ENCODE assay signal across 1 cellular context in genomic region chr14:45134051-45134958, GRCh38.
TF ChIP-seq lines count a peak whose summit lies in the region.

TSS of gene FKBP3 (minus strand) at chr14:45134481. CDS start at chr14:45134456, 25 bp downstream.

TF ChIP-seq in K562, 482 proteins besides CTCF, POLR2A, EP300 and RAD21 (continued from another document and continues in another):
- no peak for TF ChIP-seq ZNF707 (CRISPR knock-in tag; conservative IDR thresholded peaks at IDR 0.05)
- no peak for TF ChIP-seq SAFB (IDR thresholded peaks at IDR 0.05; ENCODE audit: borderline replicate concordance, low read depth, low read length)
- TF ChIP-seq, protein P1, sequence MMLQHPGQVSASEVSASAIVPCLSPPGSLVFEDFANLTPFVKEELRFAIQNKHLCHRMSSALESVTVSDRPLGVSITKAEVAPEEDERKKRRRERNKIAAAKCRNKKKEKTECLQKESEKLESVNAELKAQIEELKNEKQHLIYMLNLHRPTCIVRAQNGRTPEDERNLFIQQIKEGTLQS (IDR thresholded peaks at IDR 0.05), result 0 out of 2 replicates have a peak, but pooled peaks have one; percentile 17
- TF ChIP-seq, protein P1 (CRISPR knock-in tag; conservative IDR thresholded peaks at IDR 0.05), result no peak
- TF ChIP-seq ZNF449 (CRISPR knock-in tag; IDR thresholded peaks at IDR 0.05), result no peak
- TF ChIP-seq, protein P2, sequence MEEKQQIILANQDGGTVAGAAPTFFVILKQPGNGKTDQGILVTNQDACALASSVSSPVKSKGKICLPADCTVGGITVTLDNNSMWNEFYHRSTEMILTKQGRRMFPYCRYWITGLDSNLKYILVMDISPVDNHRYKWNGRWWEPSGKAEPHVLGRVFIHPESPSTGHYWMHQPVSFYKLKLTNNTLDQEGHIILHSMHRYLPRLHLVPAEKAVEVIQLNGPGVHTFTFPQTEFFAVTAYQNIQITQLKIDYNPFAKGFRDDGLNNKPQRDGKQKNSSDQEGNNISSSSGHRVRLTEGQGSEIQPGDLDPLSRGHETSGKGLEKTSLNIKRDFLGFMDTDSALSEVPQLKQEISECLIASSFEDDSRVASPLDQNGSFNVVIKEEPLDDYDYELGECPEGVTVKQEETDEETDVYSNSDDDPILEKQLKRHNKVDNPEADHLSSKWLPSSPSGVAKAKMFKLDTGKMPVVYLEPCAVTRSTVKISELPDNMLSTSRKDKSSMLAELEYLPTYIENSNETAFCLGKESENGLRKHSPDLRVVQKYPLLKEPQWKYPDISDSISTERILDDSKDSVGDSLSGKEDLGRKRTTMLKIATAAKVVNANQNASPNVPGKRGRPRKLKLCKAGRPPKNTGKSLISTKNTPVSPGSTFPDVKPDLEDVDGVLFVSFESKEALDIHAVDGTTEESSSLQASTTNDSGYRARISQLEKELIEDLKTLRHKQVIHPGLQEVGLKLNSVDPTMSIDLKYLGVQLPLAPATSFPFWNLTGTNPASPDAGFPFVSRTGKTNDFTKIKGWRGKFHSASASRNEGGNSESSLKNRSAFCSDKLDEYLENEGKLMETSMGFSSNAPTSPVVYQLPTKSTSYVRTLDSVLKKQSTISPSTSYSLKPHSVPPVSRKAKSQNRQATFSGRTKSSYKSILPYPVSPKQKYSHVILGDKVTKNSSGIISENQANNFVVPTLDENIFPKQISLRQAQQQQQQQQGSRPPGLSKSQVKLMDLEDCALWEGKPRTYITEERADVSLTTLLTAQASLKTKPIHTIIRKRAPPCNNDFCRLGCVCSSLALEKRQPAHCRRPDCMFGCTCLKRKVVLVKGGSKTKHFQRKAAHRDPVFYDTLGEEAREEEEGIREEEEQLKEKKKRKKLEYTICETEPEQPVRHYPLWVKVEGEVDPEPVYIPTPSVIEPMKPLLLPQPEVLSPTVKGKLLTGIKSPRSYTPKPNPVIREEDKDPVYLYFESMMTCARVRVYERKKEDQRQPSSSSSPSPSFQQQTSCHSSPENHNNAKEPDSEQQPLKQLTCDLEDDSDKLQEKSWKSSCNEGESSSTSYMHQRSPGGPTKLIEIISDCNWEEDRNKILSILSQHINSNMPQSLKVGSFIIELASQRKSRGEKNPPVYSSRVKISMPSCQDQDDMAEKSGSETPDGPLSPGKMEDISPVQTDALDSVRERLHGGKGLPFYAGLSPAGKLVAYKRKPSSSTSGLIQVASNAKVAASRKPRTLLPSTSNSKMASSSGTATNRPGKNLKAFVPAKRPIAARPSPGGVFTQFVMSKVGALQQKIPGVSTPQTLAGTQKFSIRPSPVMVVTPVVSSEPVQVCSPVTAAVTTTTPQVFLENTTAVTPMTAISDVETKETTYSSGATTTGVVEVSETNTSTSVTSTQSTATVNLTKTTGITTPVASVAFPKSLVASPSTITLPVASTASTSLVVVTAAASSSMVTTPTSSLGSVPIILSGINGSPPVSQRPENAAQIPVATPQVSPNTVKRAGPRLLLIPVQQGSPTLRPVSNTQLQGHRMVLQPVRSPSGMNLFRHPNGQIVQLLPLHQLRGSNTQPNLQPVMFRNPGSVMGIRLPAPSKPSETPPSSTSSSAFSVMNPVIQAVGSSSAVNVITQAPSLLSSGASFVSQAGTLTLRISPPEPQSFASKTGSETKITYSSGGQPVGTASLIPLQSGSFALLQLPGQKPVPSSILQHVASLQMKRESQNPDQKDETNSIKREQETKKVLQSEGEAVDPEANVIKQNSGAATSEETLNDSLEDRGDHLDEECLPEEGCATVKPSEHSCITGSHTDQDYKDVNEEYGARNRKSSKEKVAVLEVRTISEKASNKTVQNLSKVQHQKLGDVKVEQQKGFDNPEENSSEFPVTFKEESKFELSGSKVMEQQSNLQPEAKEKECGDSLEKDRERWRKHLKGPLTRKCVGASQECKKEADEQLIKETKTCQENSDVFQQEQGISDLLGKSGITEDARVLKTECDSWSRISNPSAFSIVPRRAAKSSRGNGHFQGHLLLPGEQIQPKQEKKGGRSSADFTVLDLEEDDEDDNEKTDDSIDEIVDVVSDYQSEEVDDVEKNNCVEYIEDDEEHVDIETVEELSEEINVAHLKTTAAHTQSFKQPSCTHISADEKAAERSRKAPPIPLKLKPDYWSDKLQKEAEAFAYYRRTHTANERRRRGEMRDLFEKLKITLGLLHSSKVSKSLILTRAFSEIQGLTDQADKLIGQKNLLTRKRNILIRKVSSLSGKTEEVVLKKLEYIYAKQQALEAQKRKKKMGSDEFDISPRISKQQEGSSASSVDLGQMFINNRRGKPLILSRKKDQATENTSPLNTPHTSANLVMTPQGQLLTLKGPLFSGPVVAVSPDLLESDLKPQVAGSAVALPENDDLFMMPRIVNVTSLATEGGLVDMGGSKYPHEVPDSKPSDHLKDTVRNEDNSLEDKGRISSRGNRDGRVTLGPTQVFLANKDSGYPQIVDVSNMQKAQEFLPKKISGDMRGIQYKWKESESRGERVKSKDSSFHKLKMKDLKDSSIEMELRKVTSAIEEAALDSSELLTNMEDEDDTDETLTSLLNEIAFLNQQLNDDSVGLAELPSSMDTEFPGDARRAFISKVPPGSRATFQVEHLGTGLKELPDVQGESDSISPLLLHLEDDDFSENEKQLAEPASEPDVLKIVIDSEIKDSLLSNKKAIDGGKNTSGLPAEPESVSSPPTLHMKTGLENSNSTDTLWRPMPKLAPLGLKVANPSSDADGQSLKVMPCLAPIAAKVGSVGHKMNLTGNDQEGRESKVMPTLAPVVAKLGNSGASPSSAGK (IDR thresholded peaks at IDR 0.05), result no peak; the same call in 1 of the 2 replicates
- TF ChIP-seq, protein P3, sequence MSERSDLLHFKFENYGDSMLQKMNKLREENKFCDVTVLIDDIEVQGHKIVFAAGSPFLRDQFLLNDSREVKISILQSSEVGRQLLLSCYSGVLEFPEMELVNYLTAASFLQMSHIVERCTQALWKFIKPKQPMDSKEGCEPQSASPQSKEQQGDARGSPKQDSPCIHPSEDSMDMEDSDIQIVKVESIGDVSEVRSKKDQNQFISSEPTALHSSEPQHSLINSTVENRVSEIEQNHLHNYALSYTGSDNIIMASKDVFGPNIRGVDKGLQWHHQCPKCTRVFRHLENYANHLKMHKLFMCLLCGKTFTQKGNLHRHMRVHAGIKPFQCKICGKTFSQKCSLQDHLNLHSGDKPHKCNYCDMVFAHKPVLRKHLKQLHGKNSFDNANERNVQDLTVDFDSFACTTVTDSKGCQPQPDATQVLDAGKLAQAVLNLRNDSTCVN (CRISPR knock-in tag; IDR thresholded peaks at IDR 0.05), result no peak
- 0 out of 2 replicates have a peak, but pooled peaks have one; percentile 44 for TF ChIP-seq HINFP (tag; conservative IDR thresholded peaks at IDR 0.05; ENCODE audit: low read depth)
- no peak for TF ChIP-seq L3MBTL2 (IDR thresholded peaks at IDR 0.05)
- no peak for TF ChIP-seq TAF7 (tag; IDR thresholded peaks at IDR 0.05)
- TF ChIP-seq HDAC1 (IDR thresholded peaks at IDR 0.05), result peak in 1 of 2 experiments; percentile 49; a peak in 2 of 4 replicates
- TF ChIP-seq, protein P4, sequence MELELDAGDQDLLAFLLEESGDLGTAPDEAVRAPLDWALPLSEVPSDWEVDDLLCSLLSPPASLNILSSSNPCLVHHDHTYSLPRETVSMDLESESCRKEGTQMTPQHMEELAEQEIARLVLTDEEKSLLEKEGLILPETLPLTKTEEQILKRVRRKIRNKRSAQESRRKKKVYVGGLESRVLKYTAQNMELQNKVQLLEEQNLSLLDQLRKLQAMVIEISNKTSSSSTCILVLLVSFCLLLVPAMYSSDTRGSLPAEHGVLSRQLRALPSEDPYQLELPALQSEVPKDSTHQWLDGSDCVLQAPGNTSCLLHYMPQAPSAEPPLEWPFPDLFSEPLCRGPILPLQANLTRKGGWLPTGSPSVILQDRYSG (tag; conservative IDR thresholded peaks at IDR 0.05; ENCODE audit: low read depth), result no peak
- no peak for TF ChIP-seq ZNF592 (IDR thresholded peaks at IDR 0.05)
- no peak for TF ChIP-seq PRMT5 (CRISPR knock-in tag; IDR thresholded peaks at IDR 0.05)
- TF ChIP-seq ZNF77 (CRISPR knock-in tag; IDR thresholded peaks at IDR 0.05), result no peak
- no peak for TF ChIP-seq SNAPC5 (CRISPR knock-in tag; IDR thresholded peaks at IDR 0.05)
- no peak for TF ChIP-seq KAT8 (IDR thresholded peaks at IDR 0.05; ENCODE audit: low read depth)
- TF ChIP-seq GTF2A2 (tag; IDR thresholded peaks at IDR 0.05), result 0 out of 2 replicates have a peak, but pooled peaks have one; percentile 44
- TF ChIP-seq PML (IDR thresholded peaks at IDR 0.05; ENCODE audit: low read length), result 0 out of 2 replicates have a peak, but pooled peaks have one; percentile 29
- TF ChIP-seq, protein P5, sequence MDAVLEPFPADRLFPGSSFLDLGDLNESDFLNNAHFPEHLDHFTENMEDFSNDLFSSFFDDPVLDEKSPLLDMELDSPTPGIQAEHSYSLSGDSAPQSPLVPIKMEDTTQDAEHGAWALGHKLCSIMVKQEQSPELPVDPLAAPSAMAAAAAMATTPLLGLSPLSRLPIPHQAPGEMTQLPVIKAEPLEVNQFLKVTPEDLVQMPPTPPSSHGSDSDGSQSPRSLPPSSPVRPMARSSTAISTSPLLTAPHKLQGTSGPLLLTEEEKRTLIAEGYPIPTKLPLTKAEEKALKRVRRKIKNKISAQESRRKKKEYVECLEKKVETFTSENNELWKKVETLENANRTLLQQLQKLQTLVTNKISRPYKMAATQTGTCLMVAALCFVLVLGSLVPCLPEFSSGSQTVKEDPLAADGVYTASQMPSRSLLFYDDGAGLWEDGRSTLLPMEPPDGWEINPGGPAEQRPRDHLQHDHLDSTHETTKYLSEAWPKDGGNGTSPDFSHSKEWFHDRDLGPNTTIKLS (IDR thresholded peaks at IDR 0.05; ENCODE audit: borderline replicate concordance, low read depth), result no peak
- TF ChIP-seq, protein P6, sequence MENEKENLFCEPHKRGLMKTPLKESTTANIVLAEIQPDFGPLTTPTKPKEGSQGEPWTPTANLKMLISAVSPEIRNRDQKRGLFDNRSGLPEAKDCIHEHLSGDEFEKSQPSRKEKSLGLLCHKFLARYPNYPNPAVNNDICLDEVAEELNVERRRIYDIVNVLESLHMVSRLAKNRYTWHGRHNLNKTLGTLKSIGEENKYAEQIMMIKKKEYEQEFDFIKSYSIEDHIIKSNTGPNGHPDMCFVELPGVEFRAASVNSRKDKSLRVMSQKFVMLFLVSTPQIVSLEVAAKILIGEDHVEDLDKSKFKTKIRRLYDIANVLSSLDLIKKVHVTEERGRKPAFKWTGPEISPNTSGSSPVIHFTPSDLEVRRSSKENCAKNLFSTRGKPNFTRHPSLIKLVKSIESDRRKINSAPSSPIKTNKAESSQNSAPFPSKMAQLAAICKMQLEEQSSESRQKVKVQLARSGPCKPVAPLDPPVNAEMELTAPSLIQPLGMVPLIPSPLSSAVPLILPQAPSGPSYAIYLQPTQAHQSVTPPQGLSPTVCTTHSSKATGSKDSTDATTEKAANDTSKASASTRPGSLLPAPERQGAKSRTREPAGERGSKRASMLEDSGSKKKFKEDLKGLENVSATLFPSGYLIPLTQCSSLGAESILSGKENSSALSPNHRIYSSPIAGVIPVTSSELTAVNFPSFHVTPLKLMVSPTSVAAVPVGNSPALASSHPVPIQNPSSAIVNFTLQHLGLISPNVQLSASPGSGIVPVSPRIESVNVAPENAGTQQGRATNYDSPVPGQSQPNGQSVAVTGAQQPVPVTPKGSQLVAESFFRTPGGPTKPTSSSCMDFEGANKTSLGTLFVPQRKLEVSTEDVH (IDR thresholded peaks at IDR 0.05; ENCODE audit: low read depth, partially characterized antibody), result peak; percentile 27
